In the genomic region with DNA sequence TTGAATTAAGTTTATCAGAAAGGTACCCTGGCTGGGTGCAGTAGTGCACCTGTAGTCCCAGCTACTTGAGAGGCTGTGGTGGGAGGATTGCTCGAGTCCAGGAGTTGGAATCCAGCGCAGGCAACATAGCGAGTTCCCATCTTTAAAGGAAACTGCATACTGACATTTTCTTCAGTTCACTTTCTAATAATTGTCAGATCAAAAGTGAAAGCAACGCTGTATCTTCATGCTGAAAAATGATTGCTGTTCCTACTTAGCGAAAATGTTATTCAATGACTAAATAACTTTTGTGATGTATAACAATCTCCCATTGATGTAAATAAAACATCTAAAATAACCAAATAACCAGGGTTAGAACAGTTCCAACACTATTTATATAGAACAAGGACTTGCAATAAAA, we compare ENCODE assay signal across 9 cellular contexts. TPM values are rescaled to one million over a fixed set of nuclear protein-coding genes. Genes with fewer than 3 reads are reported as not detected.
DNase-seq lines count a peak whose midpoint lies in the region; ATAC-seq and TF ChIP-seq lines count a peak whose summit lies in the region.
"Had no signal": no experiment of that assay in that cellular context is flagged by ENCODE, and none has a peak within 500 bp of the region (broad histone marks: within the 10 kb centered on the region; RNA-seq: fewer than 3 reads in every experiment).

No MANE protein-coding gene starts in this region.

- H3K79me2 ChIP-seq in DND-41 (ENCODE audit: insufficient read depth, low read length) (peaks cover 75% of the 10 kb centered on the region), OCI-LY3 (ENCODE audit: low read length) (peaks cover 73% of the 10 kb centered on the region), parathyroid adenoma (peaks cover 40% of the 10 kb centered on the region)

- no peaks in the 10 kb centered on the region for H3K9me3 Mint-ChIP-seq in endodermal cell

- peaks cover 22% of the 10 kb centered on the region; the same call in 1 of the 2 replicates for H4K20me1 ChIP-seq in DND-41 (ENCODE audit: insufficient read depth, low read length)
- H4K20me1 ChIP-seq in OCI-LY3 (ENCODE audit: insufficient read depth, low read length) = peaks cover 26% of the 10 kb centered on the region

- no peak for DNase-seq in DND-41
- no peak for DNase-seq in endodermal cell
- DNase-seq in inferior parietal cortex (ENCODE audit: extremely low spot score) = no peak
- DNase-seq: T1000 had no signal

- WGBS in endodermal cell (ENCODE audit: insufficient coverage in 1 of 2, insufficient read length in 1 of 2), 2 experiments = 82 to 100% methylated on average over 2 to 5 of the region's 5 CpGs

- TF ChIP-seq CTCF in DND-41 (IDR thresholded peaks at IDR 0.05; ENCODE audit: borderline replicate concordance, extremely low read depth, low read length, poor library complexity, severe bottlenecking) (no peak), OCI-LY3 (IDR thresholded peaks at IDR 0.05; ENCODE audit: low read depth, low read length) (no peak), endodermal cell (conservative IDR thresholded peaks at IDR 0.05) (no peak), parathyroid adenoma (IDR thresholded peaks at IDR 0.05) (no peak)

- no peak for ATAC-seq in DND-41 (ENCODE audit: insufficient read depth, low read depth)
- no peak for ATAC-seq in HG02981 (IDR thresholded peaks at IDR 0.05; ENCODE audit: unreplicated experiment)
- ATAC-seq in HG03280 (IDR thresholded peaks at IDR 0.05; ENCODE audit: unreplicated experiment) = no peak
- ATAC-seq in HG02610 (IDR thresholded peaks at IDR 0.05; ENCODE audit: unreplicated experiment) = no peak

- H3K4me2 ChIP-seq in DND-41 (ENCODE audit: insufficient read depth, low read length) (peak overlapping the region; percentile 97), OCI-LY3 (ENCODE audit: low read length) (peak overlapping the region; percentile 90), parathyroid adenoma (ENCODE audit: low read length) (peak overlapping the region; percentile 81)

- H3K4me1 ChIP-seq in DND-41 (ENCODE audit: insufficient read depth, low read length) (peaks cover 34% of the 10 kb centered on the region), OCI-LY3 (ENCODE audit: low read length) (peaks cover 12% of the 10 kb centered on the region), endodermal cell (ENCODE audit: control insufficient read depth, insufficient read depth, low read length) (no peaks in the 10 kb centered on the region), parathyroid adenoma (no peaks in the 10 kb centered on the region)

- peaks cover 21% of the 10 kb centered on the region for H3K36me3 Mint-ChIP-seq in endodermal cell (ENCODE audit: low read depth)

- peak overlapping the region; percentile 85 for H3K4me3 Mint-ChIP-seq in endodermal cell

- H3K9ac ChIP-seq in DND-41 (ENCODE audit: low read depth, low read length) (peak overlapping the region; percentile 98), OCI-LY3 (ENCODE audit: low read length) (peak overlapping the region; percentile 98), endodermal cell (ENCODE audit: extremely low read depth, low read length, poor library complexity, severe bottlenecking) (peak overlapping the region; percentile 89), parathyroid adenoma (no peak overlapping the region)

- no peaks in the 10 kb centered on the region for H3K27me3 Mint-ChIP-seq in endodermal cell (ENCODE audit: insufficient read depth)

- H3K9me3 ChIP-seq in DND-41 (ENCODE audit: insufficient read depth, low read length, severe bottlenecking) (no peaks in the 10 kb centered on the region), OCI-LY3 (ENCODE audit: insufficient read depth, low read length) (no peaks in the 10 kb centered on the region), endodermal cell (ENCODE audit: control insufficient read depth, low read length) (no peaks in the 10 kb centered on the region), parathyroid adenoma (ENCODE audit: control insufficient read depth, low read length) (no peaks in the 10 kb centered on the region)

- peaks cover 16% of the 10 kb centered on the region for H3K4me1 Mint-ChIP-seq in endodermal cell

- H3K4me3 ChIP-seq in DND-41 (ENCODE audit: low read depth in 1 of 2, low read length in 2 of 2) (peak overlapping the region; percentile 70 to 71; a peak in 3 of 4 replicates), OCI-LY3 (ENCODE audit: low read length) (peak overlapping the region; percentile 100), endodermal cell (ENCODE audit: low read length) (peak overlapping the region; percentile 88), parathyroid adenoma (ENCODE audit: low read depth, low read length) (peak overlapping the region; percentile 97)

- H3K27ac Mint-ChIP-seq in endodermal cell = no peak overlapping the region

- peaks cover 10% of the 10 kb centered on the region for H3K36me3 ChIP-seq in DND-41 (ENCODE audit: insufficient read depth, low read length)
- peaks cover 3% of the 10 kb centered on the region for H3K36me3 ChIP-seq in OCI-LY3 (replicated peaks; ENCODE audit: low read depth, low read length)
- peaks cover 16% of the 10 kb centered on the region for H3K36me3 ChIP-seq in endodermal cell (ENCODE audit: control insufficient read depth, insufficient read depth, low read length)
- H3K36me3 ChIP-seq in parathyroid adenoma (ENCODE audit: control insufficient read depth, insufficient read depth, low read length) = no peaks in the 10 kb centered on the region

- peak overlapping the region; percentile 52; the same call in 1 of the 2 replicates for H3K27ac ChIP-seq in DND-41 (ENCODE audit: low read length)
- peak overlapping the region; percentile 1; the same call in 1 of the 2 replicates for H3K27ac ChIP-seq in OCI-LY3 (ENCODE audit: low read length)
- no peak overlapping the region for H3K27ac ChIP-seq in endodermal cell (ENCODE audit: low read depth, low read length)
- H3K27ac ChIP-seq in parathyroid adenoma = peak overlapping the region; percentile 98

- no peak overlapping the region for H2AFZ ChIP-seq in DND-41 (ENCODE audit: low read depth, low read length)
- no peak overlapping the region for H2AFZ ChIP-seq in OCI-LY3 (ENCODE audit: low read depth, low read length)
- no peak overlapping the region for H2AFZ ChIP-seq in parathyroid adenoma

- H3K27me3 ChIP-seq in DND-41 (ENCODE audit: insufficient read depth, low read length, poor library complexity) = no peaks in the 10 kb centered on the region
- H3K27me3 ChIP-seq in OCI-LY3 (ENCODE audit: low read depth, low read length) = no peaks in the 10 kb centered on the region
- no peaks in the 10 kb centered on the region for H3K27me3 ChIP-seq in endodermal cell (ENCODE audit: control insufficient read depth, insufficient read depth, low read length, poor library complexity, severe bottlenecking)
- no peaks in the 10 kb centered on the region for H3K27me3 ChIP-seq in parathyroid adenoma (ENCODE audit: control insufficient read depth, insufficient read depth, low read length)

RNA-seq across cellular contexts. Expression of a gene that starts 1.7 kb away (rescaled TPM):
- 10 to 100 TPM; 33.7 to 34.7 TPM for total RNA-seq in endodermal cell
- polyA plus RNA-seq in endodermal cell (2013, experiment 1 of 2) = 23.1 TPM
- 19.3 TPM for polyA plus RNA-seq in endodermal cell (2013, experiment 2 of 2)

RNA-seq across cellular contexts. Expression of a gene that starts 30.1 kb away (rescaled TPM):
- total RNA-seq in endodermal cell = 10 to 100 TPM; 80.9 to 85.1 TPM
- polyA plus RNA-seq in endodermal cell (2013, experiment 1 of 2) = 32.3 TPM
- polyA plus RNA-seq in endodermal cell (2013, experiment 2 of 2) = 31.3 TPM

RNA-seq across cellular contexts. Expression of a gene that starts 33.4 kb away (rescaled TPM):
- 10 to 100 TPM; 68.5 to 72.6 TPM for total RNA-seq in endodermal cell
- 99.6 TPM for polyA plus RNA-seq in endodermal cell (2013, experiment 1 of 2)
- polyA plus RNA-seq in endodermal cell (2013, experiment 2 of 2) = 90.3 TPM
